In genomic region chr10:86721232-86721631, GRCh38 we compare ENCODE assay signal across 26 cellular contexts. TPM values are rescaled to one million over a fixed set of nuclear protein-coding genes. Genes with fewer than 3 reads are reported as not detected.
"Had no signal": no experiment of that assay in that cellular context is flagged by ENCODE, and none has a peak within 500 bp of the region (broad histone marks: within the 10 kb centered on the region; RNA-seq: fewer than 3 reads in every experiment).

No MANE protein-coding gene starts in this region.

- H3K36me3 Mint-ChIP-seq: immature natural killer cell; stimulated activated naive B cell treated with anti-CD40 and anti-IgM and Interleukin-4, amounts not matched to agents 10 μg/mL and 1 μg/mL and 100 μg/mL, for 72 hours had no signal

- H3K27ac Mint-ChIP-seq: immature natural killer cell; naive thymus-derived CD8-positive, alpha-beta T cell; nephron; stimulated activated naive B cell treated with anti-CD40 and anti-IgM and Interleukin-4, amounts not matched to agents 10 μg/mL and 1 μg/mL and 100 μg/mL, for 72 hours had no signal

- ATAC-seq: heart left ventricle; left colon; left lung; naive thymus-derived CD8-positive, alpha-beta T cell; sciatic nerve; stimulated activated naive B cell treated with anti-CD40 and anti-IgM and Interleukin-4, amounts not matched to agents 10 μg/mL and 1 μg/mL and 100 μg/mL, for 72 hours; stimulated activated naive CD8-positive, alpha-beta T cell treated with anti-CD3 and anti-CD28 coated beads, Interleukin-15, Interleukin-2, amounts not matched to agents 100 U/mL and 50 U/mL, for 24 hours had no signal

- H3K9ac ChIP-seq: parathyroid adenoma had no signal

- H3K4me1 Mint-ChIP-seq: nephron had no signal

- DNase-seq: hypothalamus; immature natural killer cell; kidney; left colon; left lung; naive thymus-derived CD8-positive, alpha-beta T cell; occipital lobe; psoas muscle; stimulated activated CD4-positive, alpha-beta T cell treated with anti-CD3 and anti-CD28 coated beads, Interleukin-1b, Interleukin-23, amount 100 ng/mL, for 48 hours; stimulated activated CD4-positive, alpha-beta T cell treated with anti-CD3 and anti-CD28 coated beads, Interleukin-2, amount 100 ng/mL, for 48 hours; stimulated activated naive B cell treated with anti-CD40 and anti-IgM and Interleukin-4, amounts not matched to agents 10 μg/mL and 1 μg/mL and 100 μg/mL, for 72 hours; stimulated activated naive CD8-positive, alpha-beta T cell treated with anti-CD3 and anti-CD28 coated beads, Interleukin-15, Interleukin-2, amounts not matched to agents 100 U/mL and 50 U/mL, for 24 hours; stomach; testis; thyroid gland; transverse colon; upper lobe of left lung had no signal

- H3K27me3 ChIP-seq: stomach, testis, thyroid gland, transverse colon, upper lobe of left lung, vagina had no signal

- H3K4me3 Mint-ChIP-seq: naive thymus-derived CD8-positive, alpha-beta T cell; nephron; neural crest cell; stimulated activated naive B cell treated with anti-CD40 and anti-IgM and Interleukin-4, amounts not matched to agents 10 μg/mL and 1 μg/mL and 100 μg/mL, for 72 hours had no signal

- H3K9me3 Mint-ChIP-seq: immature natural killer cell; naive thymus-derived CD8-positive, alpha-beta T cell; nephron; neural crest cell; stimulated activated naive B cell treated with anti-CD40 and anti-IgM and Interleukin-4, amounts not matched to agents 10 μg/mL and 1 μg/mL and 100 μg/mL, for 72 hours had no signal

- H3K4me2 ChIP-seq: smooth muscle cell had no signal

- H2AFZ ChIP-seq: parathyroid adenoma had no signal

- H3K79me2 ChIP-seq: parathyroid adenoma had no signal

- H3K9me3 ChIP-seq: heart left ventricle, left lung, neutrophil, psoas muscle, stomach, testis, thyroid gland, transverse colon, upper lobe of left lung, vagina had no signal

- H3K4me1 ChIP-seq: left lung, parathyroid adenoma, testis, transverse colon, upper lobe of left lung, vagina had no signal

- H3K36me3 ChIP-seq: left lung, neutrophil, stomach, thyroid gland, transverse colon, upper lobe of left lung, vagina had no signal

- H3K4me3 ChIP-seq: heart left ventricle, left lung, lung, psoas muscle, smooth muscle cell, stomach, testis, thyroid gland, transverse colon, upper lobe of left lung, vagina had no signal

- H3K27ac ChIP-seq: left lung, neutrophil, parathyroid adenoma, psoas muscle, stomach, testis, thyroid gland, transverse colon, upper lobe of left lung, vagina had no signal

RNA-seq across cellular contexts. Expression of gene LDB3, which starts 52.9 kb away (rescaled TPM):
- polyA plus RNA-seq: naive thymus-derived CD8-positive, alpha-beta T cell had no signal
